ENCODE assay signal across 12 cellular contexts in the genomic region with DNA sequence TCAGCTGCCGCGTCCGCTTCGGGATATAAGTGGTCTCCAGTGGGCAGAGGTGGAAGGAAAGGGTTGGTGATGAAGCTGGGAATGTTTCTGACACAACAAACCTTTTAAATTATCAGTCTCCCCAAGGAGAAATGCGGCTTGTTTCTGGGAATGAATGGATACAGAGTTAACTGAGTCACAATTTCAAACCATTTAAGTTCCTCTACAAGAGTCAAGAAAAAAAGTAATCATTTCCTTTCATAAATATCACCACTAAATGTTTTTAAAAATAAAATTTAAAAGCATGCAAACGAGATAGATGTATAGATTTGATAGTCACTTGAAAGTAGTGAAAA. TPM values are rescaled to one million over a fixed set of nuclear protein-coding genes. Genes with fewer than 3 reads are reported as not detected.
DNase-seq lines count a peak whose midpoint lies in the region; ATAC-seq and TF ChIP-seq lines count a peak whose summit lies in the region.
"Had no signal": no experiment of that assay in that cellular context is flagged by ENCODE, and none has a peak within 500 bp of the region (broad histone marks: within the 10 kb centered on the region; RNA-seq: fewer than 3 reads in every experiment).

No MANE protein-coding gene starts in this region.

- H3K4me3 ChIP-seq in coronary artery (peak overlapping the region; percentile 67), mesenchymal stem cell (ENCODE audit: insufficient read depth in 1 of 2, low read depth in 1 of 2, low read length in 2 of 2) (peak overlapping the region; percentile 29 to 94), stomach smooth muscle (ENCODE audit: low read length in 2 of 2) (peak overlapping the region; percentile 71 to 76)

- no peaks in the 10 kb centered on the region for H3K36me3 Mint-ChIP-seq in activated CD8-positive, alpha-beta memory T cell treated with anti-CD3 and anti-CD28 coated beads, Interleukin-2, amount 10 ng/mL, durations not matched to agents 7 days and 5 days
- H3K36me3 Mint-ChIP-seq in activated CD4-positive, alpha-beta T cell treated with anti-CD3 and anti-CD28 coated beads for 36 hours (ENCODE audit: low read depth), result no peaks in the 10 kb centered on the region

- peak overlapping the region; percentile 60 for H3K4me2 ChIP-seq in mesenchymal stem cell (ENCODE audit: low read length, poor library complexity, severe bottlenecking)

- peaks cover 37% of the 10 kb centered on the region for H3K27me3 Mint-ChIP-seq in activated CD8-positive, alpha-beta memory T cell treated with anti-CD3 and anti-CD28 coated beads, Interleukin-2, amount 10 ng/mL, durations not matched to agents 7 days and 5 days
- H3K27me3 Mint-ChIP-seq in activated CD4-positive, alpha-beta T cell treated with anti-CD3 and anti-CD28 coated beads for 36 hours, result peaks cover 26% of the 10 kb centered on the region

- peaks cover 8 to 10% of the 10 kb centered on the region in 2 experiments for H3K36me3 ChIP-seq in mesenchymal stem cell (ENCODE audit: control insufficient read depth in 1 of 2, insufficient read depth in 2 of 2, low read depth in 1 of 2, low read length in 2 of 2)
- no peaks in the 10 kb centered on the region for H3K36me3 ChIP-seq in stomach smooth muscle (ENCODE audit: control insufficient read depth in 2 of 2, insufficient read depth in 2 of 2, low read length in 2 of 2)

- peak overlapping the region; percentile 86 for H2AK5ac ChIP-seq in mesenchymal stem cell (ENCODE audit: low read length, severe bottlenecking)

- intact Hi-C loops in activated CD4-positive, alpha-beta T cell treated with anti-CD3 and anti-CD28 coated beads for 36 hours (cut with DNase I, micrococcal nuclease), result loop anchor here in 1 of 2 experiments (10.0 kb wide), 1 partner anchor 957 kb away; no protein-coding TSS in a partner anchor

- H3K9ac ChIP-seq in mesenchymal stem cell (ENCODE audit: low read length) (peak overlapping the region; percentile 93), stomach smooth muscle (ENCODE audit: low read length in 2 of 2) (peak overlapping the region; percentile 22 to 59)

- peak overlapping the region in 1 of 2 experiments; percentile 62 for H3K4ac ChIP-seq in mesenchymal stem cell (ENCODE audit: low read depth in 1 of 2, low read length in 2 of 2)

- POLR2A ChIA-PET in activated CD4-positive, alpha-beta T cell treated with anti-CD3 and anti-CD28 coated beads for 36 hours (lab: Charles Lee), result no interaction called here

- H3K27me3 ChIP-seq in mesenchymal stem cell (ENCODE audit: control insufficient read depth in 1 of 2, insufficient read depth in 1 of 2, low read length in 2 of 2), result no peaks in the 10 kb centered on the region
- H3K27me3 ChIP-seq in stomach smooth muscle (ENCODE audit: control insufficient read depth in 1 of 2, insufficient read depth in 2 of 2, low read length in 2 of 2), result no peaks in the 10 kb centered on the region

- H3K18ac ChIP-seq in mesenchymal stem cell (ENCODE audit: low read depth in 1 of 2, low read length in 2 of 2), result peak overlapping the region in 1 of 2 experiments; percentile 79

- H4K91ac ChIP-seq in mesenchymal stem cell (ENCODE audit: low read length), result no peak overlapping the region

- H3K23ac ChIP-seq in mesenchymal stem cell (ENCODE audit: low read length in 2 of 2), result no peak overlapping the region

- no peak overlapping the region for H2AFZ ChIP-seq in mesenchymal stem cell (ENCODE audit: low read depth, low read length)

- no peak overlapping the region for H2BK120ac ChIP-seq in mesenchymal stem cell (ENCODE audit: low read depth, low read length)

- H3K79me1 ChIP-seq in mesenchymal stem cell (replicated peaks; ENCODE audit: low read length, poor library complexity, severe bottlenecking), result peaks cover 12% of the 10 kb centered on the region

- H2BK15ac ChIP-seq in mesenchymal stem cell (ENCODE audit: low read depth, poor library complexity, severe bottlenecking), result no peak overlapping the region

- H3K27ac Mint-ChIP-seq in activated CD8-positive, alpha-beta memory T cell treated with anti-CD3 and anti-CD28 coated beads, Interleukin-2, amount 10 ng/mL, durations not matched to agents 7 days and 5 days, result no peak overlapping the region
- no peak overlapping the region for H3K27ac Mint-ChIP-seq in activated CD4-positive, alpha-beta T cell treated with anti-CD3 and anti-CD28 coated beads for 36 hours

- H4K8ac ChIP-seq in mesenchymal stem cell (ENCODE audit: low read length), result no peak overlapping the region

- no peak for ATAC-seq in HG02678 (IDR thresholded peaks at IDR 0.05; ENCODE audit: unreplicated experiment)
- ATAC-seq in GM19455 (IDR thresholded peaks at IDR 0.05; ENCODE audit: unreplicated experiment), result no peak
- ATAC-seq in activated CD8-positive, alpha-beta memory T cell treated with anti-CD3 and anti-CD28 coated beads, Interleukin-2, amount 10 ng/mL, durations not matched to agents 7 days and 5 days, result no peak
- no peak for ATAC-seq in activated CD4-positive, alpha-beta T cell treated with anti-CD3 and anti-CD28 coated beads for 36 hours

- WGBS in mesenchymal stem cell, result 64% methylated on average over 5 of the region's 6 CpGs

- CTCF ChIA-PET in activated CD8-positive, alpha-beta memory T cell treated with anti-CD3 and anti-CD28 coated beads, Interleukin-2, amount 10 ng/mL, durations not matched to agents 7 days and 5 days (lab: Charles Lee), result interaction anchor here (1.3 kb wide), 1 partner anchor 11 kb away, joined by 4 read pairs; no protein-coding TSS in a partner anchor
- CTCF ChIA-PET in activated CD4-positive, alpha-beta T cell treated with anti-CD3 and anti-CD28 coated beads for 36 hours (lab: Charles Lee), result interaction anchor here (1.0 to 2.3 kb wide), 8 partner anchors 10 to 178 kb away, joined by 3 to 10 read pairs (median 4); no protein-coding TSS in a partner anchor

- H3K9me3 Mint-ChIP-seq in activated CD8-positive, alpha-beta memory T cell treated with anti-CD3 and anti-CD28 coated beads, Interleukin-2, amount 10 ng/mL, durations not matched to agents 7 days and 5 days (ENCODE audit: low read depth), result no peaks in the 10 kb centered on the region
- H3K9me3 Mint-ChIP-seq in activated CD4-positive, alpha-beta T cell treated with anti-CD3 and anti-CD28 coated beads for 36 hours (ENCODE audit: low read depth), result no peaks in the 10 kb centered on the region

- DNase-seq in HT-29 (ENCODE audit: low spot score) (peak; percentile 32), coronary artery (ENCODE audit: low spot score) (no peak), mesenchymal stem cell (no peak)
- DNase-seq in activated CD8-positive, alpha-beta memory T cell treated with anti-CD3 and anti-CD28 coated beads, Interleukin-2, amount 10 ng/mL, durations not matched to agents 7 days and 5 days, result no peak
- DNase-seq in activated CD4-positive, alpha-beta T cell treated with anti-CD3 and anti-CD28 coated beads for 36 hours, result no peak
- DNase-seq: effector CD4-positive, alpha-beta T cell; NCI-H1048; stimulated activated CD4-positive, alpha-beta T cell treated with anti-CD3 and anti-CD28 coated beads, Interleukin-2, amount 100 ng/mL, for 24 hours; T1000 had no signal

- H3K4me1 ChIP-seq in mesenchymal stem cell (ENCODE audit: control insufficient read depth, insufficient read depth, low read depth, low read length) (peaks cover 12% of the 10 kb centered on the region), stomach smooth muscle (ENCODE audit: control insufficient read depth, insufficient read depth, low read length) (peaks cover 20% of the 10 kb centered on the region)

- H2BK5ac ChIP-seq in mesenchymal stem cell (ENCODE audit: low read depth, low read length, poor library complexity, severe bottlenecking), result no peak overlapping the region

- H3K4me1 Mint-ChIP-seq in activated CD8-positive, alpha-beta memory T cell treated with anti-CD3 and anti-CD28 coated beads, Interleukin-2, amount 10 ng/mL, durations not matched to agents 7 days and 5 days, result peaks cover 5% of the 10 kb centered on the region
- peaks cover 6% of the 10 kb centered on the region for H3K4me1 Mint-ChIP-seq in activated CD4-positive, alpha-beta T cell treated with anti-CD3 and anti-CD28 coated beads for 36 hours

- peak overlapping the region in 1 of 2 experiments; percentile 19 for H2BK12ac ChIP-seq in mesenchymal stem cell (ENCODE audit: low read length in 2 of 2)

- no peak for TF ChIP-seq CTCF in coronary artery (IDR thresholded peaks at IDR 0.05)

- H3K4me3 Mint-ChIP-seq in activated CD8-positive, alpha-beta memory T cell treated with anti-CD3 and anti-CD28 coated beads, Interleukin-2, amount 10 ng/mL, durations not matched to agents 7 days and 5 days, result no peak overlapping the region
- no peak overlapping the region for H3K4me3 Mint-ChIP-seq in activated CD4-positive, alpha-beta T cell treated with anti-CD3 and anti-CD28 coated beads for 36 hours

- H3K9me3 ChIP-seq in mesenchymal stem cell (ENCODE audit: control insufficient read depth, low read length), result no peaks in the 10 kb centered on the region
- no peaks in the 10 kb centered on the region for H3K9me3 ChIP-seq in stomach smooth muscle (ENCODE audit: control insufficient read depth in 2 of 2, low read length in 2 of 2)

- peak overlapping the region in 1 of 2 experiments; percentile 19 for H3K14ac ChIP-seq in mesenchymal stem cell (ENCODE audit: low read length in 2 of 2)

- H3K27ac ChIP-seq in coronary artery (peak overlapping the region; percentile 72 to 92), mesenchymal stem cell (ENCODE audit: low read length, poor library complexity, severe bottlenecking) (peak overlapping the region; percentile 20), stomach smooth muscle (ENCODE audit: low read length) (peak overlapping the region; percentile 42)

RNA-seq across cellular contexts. Expression of a gene that starts 1.4 kb away (rescaled TPM):
- total RNA-seq in HT-29 (2014; rRNA removed; shearing (Covaris generic)), result 16.1 TPM in 2 replicates
- 34.3 TPM for polyA plus RNA-seq in mesenchymal stem cell (2013, experiment 1 of 2)
- polyA plus RNA-seq in mesenchymal stem cell (2013, experiment 2 of 2), result 34.9 TPM
- total RNA-seq in activated CD8-positive, alpha-beta memory T cell treated with anti-CD3 and anti-CD28 coated beads, Interleukin-2, amount 10 ng/mL, durations not matched to agents 7 days and 5 days, result not detected
- not detected for total RNA-seq in activated CD4-positive, alpha-beta T cell treated with anti-CD3 and anti-CD28 coated beads for 36 hours

RNA-seq across cellular contexts. Expression of a gene that starts 38.9 kb away (rescaled TPM):
- 2.4 and 4.6 TPM in 2 replicates for total RNA-seq in HT-29 (2014; rRNA removed; shearing (Covaris generic))
- 1.7 TPM for polyA plus RNA-seq in mesenchymal stem cell (2013, experiment 1 of 2)
- 2.0 TPM for polyA plus RNA-seq in mesenchymal stem cell (2013, experiment 2 of 2)
- total RNA-seq in activated CD8-positive, alpha-beta memory T cell treated with anti-CD3 and anti-CD28 coated beads, Interleukin-2, amount 10 ng/mL, durations not matched to agents 7 days and 5 days, result not detected
- under 1 TPM; 0.21 to 0.32 TPM for total RNA-seq in activated CD4-positive, alpha-beta T cell treated with anti-CD3 and anti-CD28 coated beads for 36 hours

Comparison
In these comparisons a context has a peak if more than half of its experiments do, and no peak if none do; other contexts are left out.
1. H3K27ac ChIP-seq: peak in every context shown above with its lines; median percentile 82 in coronary artery; 42 in stomach smooth muscle; 20 in mesenchymal stem cell.
2. RNA of a gene that starts 1.4 kb away (total RNA-seq): 16.1 TPM in HT-29; not detected in activated CD8-positive, alpha-beta memory T cell treated with anti-CD3 and anti-CD28 coated beads, Interleukin-2, amount 10 ng/mL, durations not matched to agents 7 days and 5 days and not detected in activated CD4-positive, alpha-beta T cell treated with anti-CD3 and anti-CD28 coated beads for 36 hours; every median in the first group is over 10 times any median in the second.
3. Peak in every context shown above with its lines, with median percentiles within 50 percentile points of each other: H3K4me3 ChIP-seq.